ENCODE assay signal across 19 cellular contexts in the genomic region with DNA sequence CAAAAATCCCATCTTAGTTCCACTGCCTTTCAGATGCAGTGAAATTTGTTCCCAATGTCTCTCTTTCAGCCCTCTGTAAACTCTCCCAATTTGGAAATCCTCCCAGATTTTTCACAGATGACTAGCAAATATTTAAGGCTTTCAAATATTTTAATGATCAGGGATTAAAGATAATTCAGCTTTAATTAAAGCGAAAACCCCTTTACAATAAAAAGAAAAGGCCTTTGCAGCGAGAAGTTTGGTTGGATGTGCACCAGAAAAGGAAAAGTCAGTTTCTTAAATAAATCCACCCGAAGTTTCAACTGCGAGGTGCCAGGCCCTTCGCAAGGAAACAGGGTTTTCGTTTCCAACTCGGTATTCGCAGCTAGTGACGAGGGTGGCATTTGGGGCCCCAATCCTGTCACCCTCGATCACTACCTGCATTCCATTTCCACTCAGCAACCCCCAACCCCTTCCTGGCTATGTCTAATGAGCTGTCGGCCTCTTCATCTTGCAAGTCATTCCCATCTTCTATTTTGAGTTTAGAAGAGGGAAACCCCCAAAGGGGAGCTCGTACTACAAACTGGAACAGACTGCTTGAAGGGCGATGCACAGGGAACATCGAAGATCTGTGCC. TPM values are rescaled to one million over a fixed set of nuclear protein-coding genes. Genes with fewer than 3 reads are reported as not detected.
A peak's percentile ranks its signal among the peaks of the same experiment; 100 is the strongest.
DNase-seq lines count a peak whose midpoint lies in the region; ATAC-seq lines count a peak whose summit lies in the region.
"Had no signal": no experiment of that assay in that cellular context is flagged by ENCODE, and none has a peak within 500 bp of the region (broad histone marks: within the 10 kb centered on the region; RNA-seq: fewer than 3 reads in every experiment).

No MANE protein-coding gene starts in this region.

- peaks cover 26% of the 10 kb centered on the region for H3K4me1 ChIP-seq in iPS-18a (ENCODE audit: control insufficient read depth, low read depth, low read length)
- peaks cover 12% of the 10 kb centered on the region for H3K4me1 ChIP-seq in stomach smooth muscle (ENCODE audit: control insufficient read depth, insufficient read depth, low read length)

- no peak overlapping the region for H3K27ac Mint-ChIP-seq in activated naive CD8-positive, alpha-beta T cell
- H3K27ac Mint-ChIP-seq in activated naive CD8-positive, alpha-beta T cell treated with anti-CD3 and anti-CD28 coated beads for 36 hours = no peak overlapping the region
- H3K27ac Mint-ChIP-seq in T-helper 17 cell = no peak overlapping the region
- H3K27ac Mint-ChIP-seq: CD8-positive, alpha-beta memory T cell; mesothelial cell of epicardium had no signal

- H3K4me1 Mint-ChIP-seq in activated naive CD8-positive, alpha-beta T cell (ENCODE audit: low read depth) = peaks cover 28% of the 10 kb centered on the region
- H3K4me1 Mint-ChIP-seq in activated naive CD8-positive, alpha-beta T cell treated with anti-CD3 and anti-CD28 coated beads for 36 hours = peaks cover 23% of the 10 kb centered on the region
- peaks cover 28% of the 10 kb centered on the region for H3K4me1 Mint-ChIP-seq in T-helper 17 cell

- no peaks in the 10 kb centered on the region for H3K9me3 Mint-ChIP-seq in activated naive CD8-positive, alpha-beta T cell (ENCODE audit: low read depth)
- H3K9me3 Mint-ChIP-seq in activated naive CD8-positive, alpha-beta T cell treated with anti-CD3 and anti-CD28 coated beads for 36 hours = no peaks in the 10 kb centered on the region
- H3K9me3 Mint-ChIP-seq: mesothelial cell of epicardium had no signal

- ATAC-seq in T-helper 17 cell (no peak), HG03135 (IDR thresholded peaks at IDR 0.05; ENCODE audit: unreplicated experiment) (no peak)
- ATAC-seq: right cardiac atrium had no signal

- H3K4me3 ChIP-seq in iPS-18a (ENCODE audit: low read length) (peak overlapping the region; percentile 63), stomach smooth muscle (ENCODE audit: low read length in 2 of 2) (peak overlapping the region; percentile 49 to 62)

- H3K27me3 ChIP-seq in iPS-18a (ENCODE audit: control insufficient read depth, insufficient read depth, low read length) (peaks cover 98% of the 10 kb centered on the region), stomach smooth muscle (ENCODE audit: control insufficient read depth in 1 of 2, insufficient read depth in 2 of 2, low read length in 2 of 2) (peaks cover 64 to 79% of the 10 kb centered on the region in 2 donors)

- no peaks in the 10 kb centered on the region for H3K36me3 Mint-ChIP-seq in activated naive CD8-positive, alpha-beta T cell
- H3K36me3 Mint-ChIP-seq in activated naive CD8-positive, alpha-beta T cell treated with anti-CD3 and anti-CD28 coated beads for 36 hours = no peaks in the 10 kb centered on the region
- H3K36me3 Mint-ChIP-seq in T-helper 17 cell (ENCODE audit: low read depth) = peaks cover 4% of the 10 kb centered on the region
- H3K36me3 Mint-ChIP-seq: CD8-positive, alpha-beta memory T cell; mesothelial cell of epicardium had no signal

- no peaks in the 10 kb centered on the region for H3K9me3 ChIP-seq in T-helper 17 cell (ENCODE audit: control insufficient read depth, low read length, poor library complexity, severe bottlenecking)
- H3K9me3 ChIP-seq in iPS-18a (ENCODE audit: control insufficient read depth, low read depth, low read length) = no peaks in the 10 kb centered on the region
- H3K9me3 ChIP-seq in stomach smooth muscle (ENCODE audit: control insufficient read depth in 2 of 2, low read length in 2 of 2) = no peaks in the 10 kb centered on the region
- H3K9me3 ChIP-seq: upper lobe of right lung had no signal

- H3K36me3 ChIP-seq in iPS-18a (ENCODE audit: control insufficient read depth, low read depth, low read length) = no peaks in the 10 kb centered on the region
- no peaks in the 10 kb centered on the region for H3K36me3 ChIP-seq in stomach smooth muscle (ENCODE audit: control insufficient read depth in 2 of 2, insufficient read depth in 2 of 2, low read length in 2 of 2)
- H3K36me3 ChIP-seq: upper lobe of right lung had no signal

- H3K4me3 Mint-ChIP-seq in activated naive CD8-positive, alpha-beta T cell = peak overlapping the region; percentile 52
- H3K4me3 Mint-ChIP-seq in activated naive CD8-positive, alpha-beta T cell treated with anti-CD3 and anti-CD28 coated beads for 36 hours = no peak overlapping the region
- H3K4me3 Mint-ChIP-seq in T-helper 17 cell = peak overlapping the region; percentile 53
- H3K4me3 Mint-ChIP-seq: mesothelial cell of epicardium had no signal

- DNase-seq in activated naive CD8-positive, alpha-beta T cell treated with anti-CD3 and anti-CD28 coated beads for 36 hours = no peak
- DNase-seq in T-helper 17 cell = no peak
- DNase-seq in dermis blood vessel endothelial cell = no peak
- DNase-seq in GDM1 (lab: John Stamatoyannopoulos, UW) = no peak
- DNase-seq: CD8-positive, alpha-beta memory T cell; HCEC 1CT; hypothalamus; NCI-H1092; NCI-H2107; NCI-H524 treated with DMSO at 0.1 percent for 48 hours; stimulated activated naive CD4-positive, alpha-beta T cell treated with Interleukin-2 at 50 U/mL for 16 hours; upper lobe of right lung had no signal

- H3K27ac ChIP-seq in iPS-18a (ENCODE audit: low read length) (no peak overlapping the region), stomach smooth muscle (ENCODE audit: low read length) (no peak overlapping the region)
- H3K27ac ChIP-seq: upper lobe of right lung had no signal

- H3K27me3 Mint-ChIP-seq in activated naive CD8-positive, alpha-beta T cell = peaks cover 55% of the 10 kb centered on the region
- peaks cover 87% of the 10 kb centered on the region for H3K27me3 Mint-ChIP-seq in activated naive CD8-positive, alpha-beta T cell treated with anti-CD3 and anti-CD28 coated beads for 36 hours
- H3K27me3 Mint-ChIP-seq in T-helper 17 cell = peaks cover 83% of the 10 kb centered on the region

- no peak overlapping the region for H3K9ac ChIP-seq in iPS-18a (ENCODE audit: low read length)
- H3K9ac ChIP-seq in stomach smooth muscle (ENCODE audit: low read length in 2 of 2) = no peak overlapping the region

RNA-seq across cellular contexts. Expression of a gene that starts 1.5 kb away (rescaled TPM):
- not detected for total RNA-seq in activated naive CD8-positive, alpha-beta T cell treated with anti-CD3 and anti-CD28 coated beads for 36 hours
- not detected for total RNA-seq in T-helper 17 cell
- total RNA-seq in dermis blood vessel endothelial cell = not detected in 2 replicates
- total RNA-seq: CD8-positive, alpha-beta memory T cell; chondrocyte; mesothelial cell of epicardium; right cardiac atrium; upper lobe of right lung had no signal

RNA-seq across cellular contexts. Expression of a gene that starts 46.7 kb away (rescaled TPM):
- total RNA-seq in activated naive CD8-positive, alpha-beta T cell treated with anti-CD3 and anti-CD28 coated beads for 36 hours = not detected
- not detected for total RNA-seq in T-helper 17 cell
- total RNA-seq in dermis blood vessel endothelial cell = not detected in 2 replicates
- total RNA-seq: CD8-positive, alpha-beta memory T cell; chondrocyte; mesothelial cell of epicardium; right cardiac atrium; upper lobe of right lung had no signal

RNA-seq across cellular contexts. Expression of a gene that starts 51.8 kb away (rescaled TPM):
- not detected for total RNA-seq in activated naive CD8-positive, alpha-beta T cell treated with anti-CD3 and anti-CD28 coated beads for 36 hours
- total RNA-seq in T-helper 17 cell = not detected
- total RNA-seq in dermis blood vessel endothelial cell = not detected in 2 replicates
- total RNA-seq: CD8-positive, alpha-beta memory T cell; chondrocyte; mesothelial cell of epicardium; right cardiac atrium; upper lobe of right lung had no signal
